In genomic region chr3:123365450-123366143, GRCh38 we compare ENCODE assay signal across 9 cellular contexts.
DNase-seq lines count a peak whose midpoint lies in the region; ATAC-seq and TF ChIP-seq lines count a peak whose summit lies in the region.
"Had no signal": no experiment of that assay in that cellular context is flagged by ENCODE, and none has a peak within 500 bp of the region (broad histone marks: within the 10 kb centered on the region; RNA-seq: fewer than 3 reads in every experiment).

No MANE protein-coding gene starts in this region.

- H3K9me2 ChIP-seq in DOHH2 (replicated peaks; ENCODE audit: control insufficient read depth, low read length): no peaks in the 10 kb centered on the region

- no peaks in the 10 kb centered on the region for H3K36me3 ChIP-seq in DOHH2 (ENCODE audit: control insufficient read depth, low read length)

- no peaks in the 10 kb centered on the region for H3K27me3 ChIP-seq in DOHH2 (ENCODE audit: control insufficient read depth, low read length)

- peaks cover 21% of the 10 kb centered on the region for H3K9me3 Mint-ChIP-seq in nephron progenitor cell
- peaks cover 0 to 1% of the 10 kb centered on the region in 2 donors for H3K9me3 Mint-ChIP-seq in activated T-cell treated with anti-CD3 and anti-CD28 coated beads, Interleukin-2, amount 50 U/mL, for 72 hours

- no peaks in the 10 kb centered on the region for H3K9me3 ChIP-seq in DOHH2 (ENCODE audit: control insufficient read depth, insufficient read depth, low read length)

- peaks cover 5% of the 10 kb centered on the region for H3K36me3 Mint-ChIP-seq in nephron progenitor cell (ENCODE audit: low read depth)
- peaks cover 0 to 1% of the 10 kb centered on the region in 2 donors for H3K36me3 Mint-ChIP-seq in activated T-cell treated with anti-CD3 and anti-CD28 coated beads, Interleukin-2, amount 50 U/mL, for 72 hours (ENCODE audit: insufficient read depth in 2 of 2)

- no peak overlapping the region for H3K4me3 Mint-ChIP-seq in nephron progenitor cell
- no peak overlapping the region for H3K4me3 Mint-ChIP-seq in activated T-cell treated with anti-CD3 and anti-CD28 coated beads, Interleukin-2, amount 50 U/mL, for 72 hours

- no peak overlapping the region for H3K4me2 ChIP-seq in DOHH2 (ENCODE audit: low read length)

- DNase-seq in NCI-H146 (lab: John Stamatoyannopoulos, UW) (peak; percentile 61), dermis blood vessel endothelial cell (peak; percentile 36), nephron progenitor cell (peak; percentile 30), hepatic stellate cell (ENCODE audit: low spot score) (no peak), nucleus accumbens (lab: John Stamatoyannopoulos, UW) (no peak)
- DNase-seq in activated T-cell treated with anti-CD3 and anti-CD28 coated beads, Interleukin-2, amount 50 U/mL, for 72 hours: no peak
- DNase-seq: T-helper 1 cell had no signal

- TF ChIP-seq CTCF in DOHH2 (IDR thresholded peaks at IDR 0.05; ENCODE audit: low read depth, low read length, poor library complexity, severe bottlenecking) (peak; percentile 34), nephron progenitor cell (IDR thresholded peaks at IDR 0.05) (peak; percentile 50)

- H3K27ac ChIP-seq in DOHH2 (ENCODE audit: low read depth, low read length): no peak overlapping the region

- H4K20me1 ChIP-seq in DOHH2 (ENCODE audit: control insufficient read depth, insufficient read depth, low read depth, low read length): no peaks in the 10 kb centered on the region

- no peak overlapping the region for H3K4me3 ChIP-seq in DOHH2 (ENCODE audit: low read length)

- no peaks in the 10 kb centered on the region for H3K4me1 ChIP-seq in DOHH2 (ENCODE audit: control insufficient read depth, low read length)

- ATAC-seq in activated T-cell treated with anti-CD3 and anti-CD28 coated beads, Interleukin-2, amount 50 U/mL, for 72 hours (replicated peaks in 1 of 2): no peak
- no peak for ATAC-seq in HG03045 (IDR thresholded peaks at IDR 0.05; ENCODE audit: unreplicated experiment)

- H3K27ac Mint-ChIP-seq in nephron progenitor cell: peak overlapping the region; percentile 44
- H3K27ac Mint-ChIP-seq in activated T-cell treated with anti-CD3 and anti-CD28 coated beads, Interleukin-2, amount 50 U/mL, for 72 hours: no peak overlapping the region

- H3K4me1 Mint-ChIP-seq in nephron progenitor cell: peaks cover 16% of the 10 kb centered on the region
- H3K4me1 Mint-ChIP-seq in activated T-cell treated with anti-CD3 and anti-CD28 coated beads, Interleukin-2, amount 50 U/mL, for 72 hours (ENCODE audit: low read depth): no peaks in the 10 kb centered on the region

- no peaks in the 10 kb centered on the region for H3F3A ChIP-seq in DOHH2 (ENCODE audit: control insufficient read depth, insufficient read depth)

- peaks cover 8% of the 10 kb centered on the region for H3K27me3 Mint-ChIP-seq in nephron progenitor cell (ENCODE audit: low read depth, poor library complexity)
- H3K27me3 Mint-ChIP-seq in activated T-cell treated with anti-CD3 and anti-CD28 coated beads, Interleukin-2, amount 50 U/mL, for 72 hours (ENCODE audit: low read depth): peaks cover 14% of the 10 kb centered on the region

- H3K79me2 ChIP-seq in DOHH2 (ENCODE audit: control insufficient read depth, low read length): no peaks in the 10 kb centered on the region

Comparison
In these comparisons a context has a peak if more than half of its experiments do, and no peak if none do; other contexts are left out.
1. DNase-seq: peak in NCI-H146 (single experiment), dermis blood vessel endothelial cell (single experiment) and nephron progenitor cell (single experiment); none in hepatic stellate cell (single experiment), nucleus accumbens (0 of 56) and activated T-cell treated with anti-CD3 and anti-CD28 coated beads, Interleukin-2, amount 50 U/mL, for 72 hours (0 of 2).